33 cellular contexts compared by ENCODE assay signal in genomic region chr11:67098799-67099198, GRCh38. TPM values are rescaled to one million over a fixed set of nuclear protein-coding genes. Genes with fewer than 3 reads are reported as not detected.
DNase-seq lines count a peak whose midpoint lies in the region; ATAC-seq, FAIRE-seq and TF ChIP-seq lines count a peak whose summit lies in the region.
"Had no signal": no experiment of that assay in that cellular context is flagged by ENCODE, and none has a peak within 500 bp of the region (broad histone marks: within the 10 kb centered on the region; RNA-seq: fewer than 3 reads in every experiment).

No MANE protein-coding gene starts in this region.

- no peak for FAIRE-seq in GM12878 (lab: Jason Lieb, UNC)
- FAIRE-seq: GM18507, HTR-8/SVneo, K562 had no signal

- in situ Hi-C loops in G401 (cut with HindIII; ENCODE audit: low sequenced_read_pairs), result no loop called here
- in situ Hi-C loops in GM12878 (cut with MboI), result no loop called here

- H4K20me1 ChIP-seq in GM12878 (ENCODE audit: control insufficient read depth, insufficient read depth), result no peaks in the 10 kb centered on the region

- no peak for DNase-seq in CD4-positive, CD25-positive, alpha-beta regulatory T cell
- peak; percentile 6 for DNase-seq in G401 (ENCODE audit: low spot score)
- no peak for DNase-seq in GM12878 (ENCODE audit: low read depth, low spot score)
- DNase-seq in naive thymus-derived CD8-positive, alpha-beta T cell, result no peak
- DNase-seq in endodermal cell, result no peak
- no peak for DNase-seq in NCI-H1417 (lab: John Stamatoyannopoulos, UW)
- DNase-seq: activated CD4-positive, alpha-beta T cell treated with anti-CD3 and anti-CD28 coated beads, Interleukin-2, amount 50 U/mL, for 48 hours; activated CD4-positive, CD25-positive, alpha-beta regulatory T cell; activated CD8-positive, alpha-beta memory T cell treated with anti-CD3 and anti-CD28 coated beads, Interleukin-2, amount 50 U/mL, for 48 hours; activated naive CD4-positive, alpha-beta T cell treated with anti-CD3 and anti-CD28 coated beads for 36 hours; amniotic stem cell; Calu3; dorsolateral prefrontal cortex; foreskin melanocyte; GM23248; HFFc6; kidney glomerular epithelial cell; NCI-H1048; NCI-H187; NCI-H2171; stimulated activated CD4-positive, alpha-beta T cell treated with anti-CD3 and anti-CD28 coated beads, Interleukin-12 subunit alpha, Interleukin-12 subunit beta, amount 100 ng/mL, for 4 hours; stimulated activated CD4-positive, alpha-beta T cell treated with anti-CD3 and anti-CD28 coated beads, Interleukin-4, amount 100 ng/mL, for 1 hour; T-helper 1 cell; trophoblast cell had no signal

- POLR2A ChIA-PET in GM12878 (lab: Charles Lee), result interaction anchor here (1.4 kb wide), 1 partner anchor 14 kb away, joined by 5 read pairs; no protein-coding TSS in a partner anchor
- POLR2A ChIA-PET in naive thymus-derived CD8-positive, alpha-beta T cell (lab: Charles Lee), result no interaction called here

- no peaks in the 10 kb centered on the region for H3K9me3 Mint-ChIP-seq in CD4-positive, CD25-positive, alpha-beta regulatory T cell
- no peaks in the 10 kb centered on the region for H3K9me3 Mint-ChIP-seq in naive thymus-derived CD8-positive, alpha-beta T cell
- no peaks in the 10 kb centered on the region for H3K9me3 Mint-ChIP-seq in endodermal cell
- H3K9me3 Mint-ChIP-seq: activated naive CD4-positive, alpha-beta T cell treated with anti-CD3 and anti-CD28 coated beads for 36 hours; activated T-helper 1 cell treated with anti-CD3 and anti-CD28 coated beads, Interleukin-12 subunit alpha, Interleukin-12 subunit beta, Interleukin-2, Interleukin-4 antibody, amounts not matched to agents 30 ng/mL and 10 ng/mL and 1 ng/mL, durations not matched to agents 14 hours and 24 hours and 36 hours; HFFc6; neural progenitor cell had no signal

- no peak for TF ChIP-seq RAD21 in GM12878 (IDR thresholded peaks at IDR 0.05; ENCODE audit: insufficient read depth, low read depth, low read length)

- no peak overlapping the region for H3K27ac ChIP-seq in CD4-positive, CD25-positive, alpha-beta regulatory T cell (ENCODE audit: insufficient read depth, low read length, poor library complexity, severe bottlenecking)
- H3K27ac ChIP-seq in GM12878 (ENCODE audit: control insufficient read depth, insufficient read depth), result peak overlapping the region; percentile 90
- H3K27ac ChIP-seq in endodermal cell (ENCODE audit: low read depth, low read length), result no peak overlapping the region
- H3K27ac ChIP-seq: dorsolateral prefrontal cortex, GM23248, neural progenitor cell, SJSA1 had no signal

- TF ChIP-seq CTCF in GM12878 (IDR thresholded peaks at IDR 0.05 in 2 of 3, conservative IDR thresholded peaks at IDR 0.05 in 1 of 3; ENCODE audit: control insufficient read depth in 2 of 3, extremely low read depth in 1 of 3, insufficient read depth in 1 of 3, low read depth in 3 of 3, low read length in 3 of 3), result no peak
- TF ChIP-seq CTCF in endodermal cell (conservative IDR thresholded peaks at IDR 0.05), result no peak

- peaks cover 0 to 19% (median 6%) of the 10 kb centered on the region in 4 donors for H3K4me1 Mint-ChIP-seq in CD4-positive, CD25-positive, alpha-beta regulatory T cell
- peaks cover 17 to 39% (median 21%) of the 10 kb centered on the region in 4 donors for H3K4me1 Mint-ChIP-seq in naive thymus-derived CD8-positive, alpha-beta T cell
- peaks cover 2% of the 10 kb centered on the region for H3K4me1 Mint-ChIP-seq in endodermal cell

- peak overlapping the region; percentile 53; the same call in 1 of the 2 replicates for H3K4me2 ChIP-seq in GM12878 (ENCODE audit: control insufficient read depth, insufficient read depth)
- H3K4me2 ChIP-seq: neural progenitor cell had no signal

- SMC1A ChIA-PET in GM12878 (lab: Charles Lee; ENCODE audit: uncharacterized antibody, unreplicated experiment), result interaction anchor here (0.9 to 5.9 kb wide), 4 partner anchors 15 to 70 kb away, joined by 3 to 28 read pairs (median 4); no protein-coding TSS in a partner anchor

- TF ChIP-seq POLR2A in GM12878 (IDR thresholded peaks at IDR 0.05; ENCODE audit: low read depth, low read length) (no peak), GM18505 (IDR thresholded peaks at IDR 0.05; ENCODE audit: borderline replicate concordance, extremely low read depth, insufficient read depth, insufficient read length) (no peak)

- no peak overlapping the region for H2AFZ ChIP-seq in GM12878 (ENCODE audit: control insufficient read depth, low read depth, low read length)
- H2AFZ ChIP-seq: GM23248, neural progenitor cell had no signal

- H3K9ac ChIP-seq in GM12878 (ENCODE audit: control insufficient read depth, insufficient read depth, low read length) (no peak overlapping the region), endodermal cell (ENCODE audit: extremely low read depth, low read length, poor library complexity, severe bottlenecking) (no peak overlapping the region)
- H3K9ac ChIP-seq: GM23248, neural progenitor cell had no signal

- no peak for ATAC-seq in CD4-positive, CD25-positive, alpha-beta regulatory T cell (ENCODE audit: low read depth in 2 of 2)
- ATAC-seq in GM12878 (no peak), GM18505 (IDR thresholded peaks at IDR 0.05; ENCODE audit: unreplicated experiment) (no peak)
- ATAC-seq in naive thymus-derived CD8-positive, alpha-beta T cell, result no peak
- ATAC-seq: K562, sciatic nerve had no signal

- peaks cover 6% of the 10 kb centered on the region for H3K27me3 Mint-ChIP-seq in CD4-positive, CD25-positive, alpha-beta regulatory T cell
- H3K27me3 Mint-ChIP-seq in naive thymus-derived CD8-positive, alpha-beta T cell, result no peaks in the 10 kb centered on the region
- no peaks in the 10 kb centered on the region for H3K27me3 Mint-ChIP-seq in endodermal cell (ENCODE audit: insufficient read depth)

- CTCF ChIA-PET in GM12878 (lab: Yijun Ruan, JAX), result no interaction called here

- no peaks in the 10 kb centered on the region for H3K9me3 ChIP-seq in CD4-positive, CD25-positive, alpha-beta regulatory T cell (ENCODE audit: control insufficient read depth in 2 of 2, low read length in 2 of 2)
- no peaks in the 10 kb centered on the region for H3K9me3 ChIP-seq in GM12878 (replicated peaks; ENCODE audit: control insufficient read depth, insufficient read depth, low read length)
- no peaks in the 10 kb centered on the region for H3K9me3 ChIP-seq in endodermal cell (ENCODE audit: control insufficient read depth, low read length)
- H3K9me3 ChIP-seq: SJSA1 had no signal

- H3K36me3 ChIP-seq in CD4-positive, CD25-positive, alpha-beta regulatory T cell (ENCODE audit: control insufficient read depth, insufficient read depth, low read length), result no peaks in the 10 kb centered on the region
- H3K36me3 ChIP-seq in GM12878 (ENCODE audit: control insufficient read depth in 2 of 2, insufficient read depth in 2 of 2, low read length in 1 of 2) (no peaks in the 10 kb centered on the region), endodermal cell (ENCODE audit: control insufficient read depth, insufficient read depth, low read length) (no peaks in the 10 kb centered on the region)
- H3K36me3 ChIP-seq: neural progenitor cell, SJSA1 had no signal

- no peaks in the 10 kb centered on the region for H3K79me2 ChIP-seq in GM12878 (ENCODE audit: control insufficient read depth, insufficient read depth, low read length)

- 67% methylated on average over 3 of the region's 3 CpGs for WGBS in GM12878 (ENCODE audit: insufficient coverage, insufficient replicate concordance, low lambda C conversion rate, missing lambda C conversion rate)
- 84 to 100% methylated on average over 1 to 3 of the region's 3 CpGs for WGBS in endodermal cell (ENCODE audit: insufficient coverage in 1 of 2, insufficient read length in 1 of 2), 2 experiments

- H3K4me3 Mint-ChIP-seq in CD4-positive, CD25-positive, alpha-beta regulatory T cell, result no peak overlapping the region
- H3K4me3 Mint-ChIP-seq in naive thymus-derived CD8-positive, alpha-beta T cell, result peak overlapping the region in 1 of 10 donors; percentile 38
- no peak overlapping the region for H3K4me3 Mint-ChIP-seq in endodermal cell
- H3K4me3 Mint-ChIP-seq: activated naive CD4-positive, alpha-beta T cell treated with anti-CD3 and anti-CD28 coated beads for 36 hours; activated T-helper 1 cell treated with anti-CD3 and anti-CD28 coated beads, Interleukin-12 subunit alpha, Interleukin-12 subunit beta, Interleukin-2, Interleukin-4 antibody, amounts not matched to agents 30 ng/mL and 10 ng/mL and 1 ng/mL, durations not matched to agents 14 hours and 24 hours and 36 hours; brain; HFFc6; neural progenitor cell had no signal

- no peak overlapping the region for H3K4me3 ChIP-seq in CD4-positive, CD25-positive, alpha-beta regulatory T cell (ENCODE audit: low read depth, low read length)
- H3K4me3 ChIP-seq in GM12878 (no peak overlapping the region), endodermal cell (ENCODE audit: low read length) (no peak overlapping the region)
- H3K4me3 ChIP-seq: dorsolateral prefrontal cortex, GM23248, K562, neural progenitor cell, SJSA1 had no signal

- RAD21 ChIA-PET in GM12878 (lab: Charles Lee; ENCODE audit: unreplicated experiment), result interaction anchor here (0.9 to 1.9 kb wide), 4 partner anchors 15 to 68 kb away, joined by 3 to 11 read pairs (median 7); partner anchors contain the start of gene KDM2A

- H3K27ac Mint-ChIP-seq in CD4-positive, CD25-positive, alpha-beta regulatory T cell, result peak overlapping the region in 2 of 3 donors; percentile 92
- H3K27ac Mint-ChIP-seq in naive thymus-derived CD8-positive, alpha-beta T cell, result peak overlapping the region in 9 of 10 donors; percentile 18 to 86 (median 57)
- no peak overlapping the region for H3K27ac Mint-ChIP-seq in endodermal cell
- H3K27ac Mint-ChIP-seq: activated naive CD4-positive, alpha-beta T cell treated with anti-CD3 and anti-CD28 coated beads for 36 hours; activated T-helper 1 cell treated with anti-CD3 and anti-CD28 coated beads, Interleukin-12 subunit alpha, Interleukin-12 subunit beta, Interleukin-2, Interleukin-4 antibody, amounts not matched to agents 30 ng/mL and 10 ng/mL and 1 ng/mL, durations not matched to agents 14 hours and 24 hours and 36 hours; HFFc6; neural progenitor cell had no signal

- no TSS peak for BruUV-seq in GM12878 (replicated peaks; lab: Mats Ljungman, UMichigan)

- no peaks in the 10 kb centered on the region for H3K4me1 ChIP-seq in CD4-positive, CD25-positive, alpha-beta regulatory T cell (ENCODE audit: control insufficient read depth, insufficient read depth, low read length, poor library complexity, severe bottlenecking)
- H3K4me1 ChIP-seq in GM12878 (ENCODE audit: control insufficient read depth, insufficient read depth, low read length), result peaks cover 22% of the 10 kb centered on the region
- H3K4me1 ChIP-seq in endodermal cell (ENCODE audit: control insufficient read depth, insufficient read depth, low read length), result no peaks in the 10 kb centered on the region
- H3K4me1 ChIP-seq: neural progenitor cell, SJSA1 had no signal

- intact Hi-C loops in GM12878 (cut with micrococcal nuclease; ENCODE audit: unreplicated experiment), result loop anchor here (5.0 kb wide), 1 partner anchor 69 kb away; no protein-coding TSS in a partner anchor

- no peak for TF ChIP-seq EP300 in GM12878 (IDR thresholded peaks at IDR 0.05; ENCODE audit: borderline replicate concordance in 1 of 2, control insufficient read depth in 1 of 2, low read depth in 2 of 2, low read length in 2 of 2)

- peaks cover 3% of the 10 kb centered on the region for H3K36me3 Mint-ChIP-seq in CD4-positive, CD25-positive, alpha-beta regulatory T cell
- no peaks in the 10 kb centered on the region for H3K36me3 Mint-ChIP-seq in naive thymus-derived CD8-positive, alpha-beta T cell
- H3K36me3 Mint-ChIP-seq in endodermal cell (ENCODE audit: low read depth), result no peaks in the 10 kb centered on the region
- H3K36me3 Mint-ChIP-seq: brain, neural progenitor cell had no signal

- H3K27me3 ChIP-seq in CD4-positive, CD25-positive, alpha-beta regulatory T cell (ENCODE audit: control insufficient read depth, insufficient read depth, low read length), result no peaks in the 10 kb centered on the region
- H3K27me3 ChIP-seq in GM12878 (replicated peaks in 1 of 2; ENCODE audit: control insufficient read depth in 2 of 2, insufficient read depth in 2 of 2, low read length in 1 of 2), result no peaks in the 10 kb centered on the region
- no peaks in the 10 kb centered on the region for H3K27me3 ChIP-seq in endodermal cell (ENCODE audit: control insufficient read depth, insufficient read depth, low read length, poor library complexity, severe bottlenecking)
- H3K27me3 ChIP-seq: dorsolateral prefrontal cortex, neural progenitor cell, SJSA1 had no signal

RNA-seq across cellular contexts. Expression of gene KDM2A, which starts 20.3 kb away (rescaled TPM):
- total RNA-seq in CD4-positive, CD25-positive, alpha-beta regulatory T cell, result 346 TPM
- polyA plus RNA-seq in CD4-positive, CD25-positive, alpha-beta regulatory T cell, result 10 to 100 TPM; 10.7 to 14.4 (median 11.8) TPM
- total RNA-seq in G401 (2014; rRNA removed; shearing (Covaris generic)), result 11.4 and 13.4 TPM in 2 replicates
- total RNA-seq in GM12878 (2013; cell fraction: nucleolus; rRNA removed), result 275 and 292 TPM in 2 replicates
- total RNA-seq in GM12878 (2014; rRNA removed) (32.5 and 41.1 TPM in 2 replicates), GM12878 (2014; rRNA removed; fragmentation: Illumina TruSeq; extraction: Trizol) (41.0 and 42.0 TPM in 2 replicates), GM12878 (2021) (62.0 and 69.3 TPM in 2 replicates), endodermal cell (10 to 100 TPM; 59.4 to 75.4 TPM)
- 35.7 TPM for polyA plus RNA-seq in GM12878 (2011; ENCODE audit: low read depth)
- polyA plus RNA-seq in GM12878 (2011; rRNA removed) (34.2 and 66.1 TPM in 2 replicates), GM12878 (2014; fragmentation: Illumina TruSeq; extraction: Trizol) (53.7 and 65.7 TPM in 2 replicates), GM12878 (2014; fragmentation: Nextera tagmentation; extraction: Ambion mirVana) (10 to 100 TPM; 10.5 to 13.0 TPM), GM12878 (2014; rRNA removed) (43.2 and 49.2 TPM in 2 replicates), GM12878 (2016; fragmentation: Nextera tagmentation; extraction: Ambion mirVana) (10 to 100 TPM; 19.0 to 21.8 TPM)
- 57.6 and 60.4 TPM in 2 replicates for polyA plus RNA-seq in GM12878 (2011; cell fraction: cytosol; rRNA removed)
- polyA plus RNA-seq in GM12878 (2011; cell fraction: nucleus; rRNA removed), result 202 and 220 TPM in 2 replicates
- polyA plus RNA-seq in GM12878 (2012), result 48.6 and 55.0 TPM in 2 replicates
- 111 and 140 TPM in 2 replicates for polyA minus RNA-seq in GM12878 (2011; rRNA and poly(A)+ RNA removed)
- 40.4 and 41.4 TPM in 2 replicates for polyA minus RNA-seq in GM12878 (2011; cell fraction: cytosol; rRNA and poly(A)+ RNA removed)
- polyA minus RNA-seq in GM12878 (2011; cell fraction: nucleus; rRNA and poly(A)+ RNA removed), result 62.4 and 103 TPM in 2 replicates
- total RNA-seq in naive thymus-derived CD8-positive, alpha-beta T cell, result 100 to 1,000 TPM; 280 TPM
- polyA plus RNA-seq in naive thymus-derived CD8-positive, alpha-beta T cell, result 10 to 100 TPM in 1 of 3 donors, 1 to 10 TPM in 2; 8.0 to 12.9 (median 9.9) TPM
- 36.5 TPM for polyA plus RNA-seq in endodermal cell (2013, experiment 1 of 2)
- polyA plus RNA-seq in endodermal cell (2013, experiment 2 of 2), result 34.6 TPM

RNA-seq across cellular contexts. Expression of gene RHOD, which starts 42.2 kb away (rescaled TPM):
- total RNA-seq in CD4-positive, CD25-positive, alpha-beta regulatory T cell, result not detected
- polyA plus RNA-seq in CD4-positive, CD25-positive, alpha-beta regulatory T cell, result under 1 TPM in 3 of 4 donors, not detected in 1; 0.63 to 0.78 (median 0.72) TPM
- not detected in 2 replicates for total RNA-seq in G401 (2014; rRNA removed; shearing (Covaris generic))
- total RNA-seq in GM12878 (2013; cell fraction: nucleolus; rRNA removed), result not detected in 2 replicates
- 2.1 and 2.7 TPM in 2 replicates for total RNA-seq in GM12878 (2014; rRNA removed)
- total RNA-seq in GM12878 (2014; rRNA removed; fragmentation: Illumina TruSeq; extraction: Trizol), result 0.72 and 0.83 TPM in 2 replicates
- total RNA-seq in GM12878 (2021), result 2.2 and 2.6 TPM in 2 replicates
- polyA plus RNA-seq in GM12878 (2011; ENCODE audit: low read depth), result 0.26 TPM
- polyA plus RNA-seq in GM12878 (2011; rRNA removed), result 0.12 TPM in 1 of 2 replicates, not detected in the other
- 0.09 and 0.12 TPM in 2 replicates for polyA plus RNA-seq in GM12878 (2011; cell fraction: cytosol; rRNA removed)
- 0.24 TPM in 1 of 2 replicates, not detected in the other for polyA plus RNA-seq in GM12878 (2011; cell fraction: nucleus; rRNA removed)
- polyA plus RNA-seq in GM12878 (2012), result 2.3 and 2.8 TPM in 2 replicates
- polyA plus RNA-seq in GM12878 (2014; fragmentation: Illumina TruSeq; extraction: Trizol), result 0.17 and 0.84 TPM in 2 replicates
- polyA plus RNA-seq in GM12878 (2014; fragmentation: Nextera tagmentation; extraction: Ambion mirVana), result under 1 TPM in 1 of 2 experiments, not detected in 1; 0.15 TPM
- polyA plus RNA-seq in GM12878 (2014; rRNA removed), result 2.6 and 3.7 TPM in 2 replicates
- polyA plus RNA-seq in GM12878 (2016; fragmentation: Nextera tagmentation; extraction: Ambion mirVana), result 1 to 10 TPM; 1.9 to 2.0 TPM
- not detected in 2 replicates for polyA minus RNA-seq in GM12878 (2011; rRNA and poly(A)+ RNA removed)
- polyA minus RNA-seq in GM12878 (2011; cell fraction: cytosol; rRNA and poly(A)+ RNA removed), result 1.4 and 1.9 TPM in 2 replicates
- polyA minus RNA-seq in GM12878 (2011; cell fraction: nucleus; rRNA and poly(A)+ RNA removed), result 0.24 and 0.67 TPM in 2 replicates
- under 1 TPM in 1 of 2 experiments, not detected in 1; 0.99 TPM for total RNA-seq in naive thymus-derived CD8-positive, alpha-beta T cell
- under 1 TPM in 2 of 3 donors, not detected in 1; 0.17 to 0.48 TPM for polyA plus RNA-seq in naive thymus-derived CD8-positive, alpha-beta T cell
- total RNA-seq in endodermal cell, result 10 to 100 TPM; 17.1 to 18.1 TPM
- 7.7 TPM for polyA plus RNA-seq in endodermal cell (2013, experiment 1 of 2)
- 7.7 TPM for polyA plus RNA-seq in endodermal cell (2013, experiment 2 of 2)
- total RNA-seq: K562, SJSA1 had no signal
- polyA plus RNA-seq: K562 had no signal

Comparison
In these comparisons a context has a peak if more than half of its experiments do, and no peak if none do; other contexts are left out.
1. RNA of gene RHOD, which starts 42.2 kb away (total RNA-seq): 17.1 to 18.1 TPM in endodermal cell; 0.72 to 2.7 TPM in GM12878, 0.99 TPM in naive thymus-derived CD8-positive, alpha-beta T cell, not detected in CD4-positive, CD25-positive, alpha-beta regulatory T cell (single experiment) and not detected in G401; every median in the first group is over 4 times any median in the second.